In genomic region chr9:2889023-2889422, GRCh38 we compare ENCODE assay signal across 22 cellular contexts.
"Had no signal": no experiment of that assay in that cellular context is flagged by ENCODE, and none has a peak within 500 bp of the region (broad histone marks: within the 10 kb centered on the region; RNA-seq: fewer than 3 reads in every experiment).

No MANE protein-coding gene starts in this region.

- H3K9ac ChIP-seq: KMS-11 had no signal

- ATAC-seq: K562 had no signal

- H3K4me1 ChIP-seq: SJSA1 had no signal

- H3K27me3 ChIP-seq: SJSA1 had no signal

- H3K36me3 ChIP-seq: SJSA1 had no signal

- H3K27ac ChIP-seq: HL-60, KMS-11, SJSA1, SK-N-MC had no signal

- H3K4me3 ChIP-seq: K562, SJSA1, SK-N-MC had no signal

- H3K9me3 ChIP-seq: SJSA1 had no signal

- DNase-seq: Kasumi-1, MV-4-11, NCI-H1092, NCI-H1105 treated with DMSO at 0.1 percent for 48 hours, NCI-H1417 treated with DMSO at 0.1 percent for 48 hours, NCI-H146, NCI-H187, NCI-H2029, NCI-H2171 treated with DMSO at 0.1 percent for 48 hours, NCI-H345, NCI-H446 treated with DMSO at 0.1 percent for 48 hours, NCI-H510A treated with DMSO at 0.1 percent for 48 hours, NCI-H748 treated with DMSO at 0.1 percent for 48 hours, Right ventricle myocardium superior, RPMI8226, SIG-M5, T-helper 2 cell had no signal

- H3K4me2 ChIP-seq: KMS-11 had no signal
